In the genomic region with DNA sequence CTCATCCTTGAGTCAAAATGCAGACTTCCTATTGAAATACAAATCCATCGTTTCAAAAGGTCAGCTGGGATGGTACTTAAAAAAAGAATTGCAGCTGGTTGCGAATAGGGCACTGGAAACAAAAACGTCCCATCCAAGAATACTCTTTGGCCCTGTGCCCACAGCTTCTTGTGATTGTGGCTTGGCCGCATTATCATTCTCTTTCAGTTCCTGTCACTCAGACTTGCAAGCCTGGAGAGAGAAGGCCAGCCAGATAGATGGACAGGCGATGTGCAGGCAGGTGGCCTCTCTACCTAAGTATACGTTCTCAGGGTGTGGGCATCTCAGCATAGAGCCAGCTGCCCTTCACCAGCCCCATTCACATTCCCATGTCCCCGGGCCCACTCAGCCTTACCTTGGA, we compare ENCODE assay signal across 7 cellular contexts.
"Had no signal": no experiment of that assay in that cellular context is flagged by ENCODE, and none has a peak within 500 bp of the region (broad histone marks: within the 10 kb centered on the region; RNA-seq: fewer than 3 reads in every experiment).

No MANE protein-coding gene starts in this region.

- H3K27ac ChIP-seq: body of pancreas, epithelial cell of prostate had no signal

- H3K4me1 ChIP-seq: body of pancreas had no signal

- H3K4me3 ChIP-seq: body of pancreas had no signal

- H3K9me3 ChIP-seq: body of pancreas had no signal

- DNase-seq: activated CD4-positive, alpha-beta T cell treated with anti-CD3 and anti-CD28 coated beads, Interleukin-2, amount 10 ng/mL, durations not matched to agents 7 days and 5 days; activated CD4-positive, CD25-positive, alpha-beta regulatory T cell; body of pancreas; effector memory CD8-positive, alpha-beta T cell; hypothalamus; T-helper 17 cell had no signal

- ATAC-seq: body of pancreas; effector memory CD8-positive, alpha-beta T cell; T-helper 17 cell had no signal

- H3K27me3 ChIP-seq: body of pancreas had no signal
